29 cellular contexts compared by ENCODE assay signal in genomic region chr1:49841767-49842166, GRCh38.
"Had no signal": no experiment of that assay in that cellular context is flagged by ENCODE, and none has a peak within 500 bp of the region (broad histone marks: within the 10 kb centered on the region; RNA-seq: fewer than 3 reads in every experiment).

No MANE protein-coding gene starts in this region.

- H3K27me3 Mint-ChIP-seq: progenitor cell of endocrine pancreas; stimulated activated naive B cell treated with anti-CD40 and anti-IgM and Interleukin-4, amounts not matched to agents 10 μg/mL and 1 μg/mL and 100 μg/mL, for 72 hours; stimulated activated naive CD8-positive, alpha-beta T cell treated with anti-CD3 and anti-CD28 coated beads, Interleukin-15, Interleukin-2, amounts not matched to agents 100 ng/mL and 50 ng/mL, for 24 hours; type B pancreatic cell had no signal

- FAIRE-seq: pancreas had no signal

- DNase-seq: naive thymus-derived CD4-positive, alpha-beta T cell; natural killer cell; nucleus accumbens; psoas muscle; right cardiac atrium; right lobe of liver; stimulated activated CD4-positive, alpha-beta T cell treated with anti-CD3 and anti-CD28 coated beads, Interleukin-15, amount 100 ng/mL, for 24 hours; stimulated activated CD4-positive, alpha-beta T cell treated with anti-CD3 and anti-CD28 coated beads, Interleukin-2, amount 100 ng/mL, for 24 hours; stimulated activated CD4-positive, alpha-beta T cell treated with anti-CD3 and anti-CD28 coated beads, Interleukin-2, amount 100 ng/mL, for 48 hours; stimulated activated CD4-positive, alpha-beta T cell treated with anti-CD3 and anti-CD28 coated beads, Interleukin-4, amount 100 ng/mL, for 24 hours; stimulated activated naive B cell treated with anti-CD40 and anti-IgM and Interleukin-4, amounts not matched to agents 10 μg/mL and 1 μg/mL and 100 μg/mL, for 72 hours; stimulated activated naive CD4-positive, alpha-beta T cell treated with Interleukin-2 at 50 U/mL for 16 hours; substantia nigra; testis; tibial artery; transverse colon; upper lobe of right lung; uterus had no signal

- H3K36me3 ChIP-seq: neural progenitor cell, neutrophil, pancreas, right lobe of liver, suprapubic skin, tibial artery, transverse colon, upper lobe of right lung, uterus had no signal

- H3K4me1 Mint-ChIP-seq: naive thymus-derived CD4-positive, alpha-beta T cell; natural killer cell; nephron; neural progenitor cell; stimulated activated effector memory CD8-positive, alpha-beta T cell treated with anti-CD3 and anti-CD28 coated beads, Interleukin-12 subunit alpha, Interleukin-12 subunit beta, amount 100 ng/mL, for 72 hours; stimulated activated naive B cell treated with anti-CD40 and anti-IgM and Interleukin-4, amounts not matched to agents 10 μg/mL and 1 μg/mL and 100 μg/mL, for 72 hours had no signal

- H3K27me3 ChIP-seq: neural progenitor cell, neutrophil, pancreas, right lobe of liver, suprapubic skin, testis, tibial artery, transverse colon, upper lobe of right lung, uterus had no signal

- ATAC-seq: naive thymus-derived CD4-positive, alpha-beta T cell; pancreas; psoas muscle; right cardiac atrium; stimulated activated effector memory CD8-positive, alpha-beta T cell treated with anti-CD3 and anti-CD28 coated beads, Interleukin-12 subunit alpha, Interleukin-12 subunit beta, amount 100 ng/mL, for 72 hours; stimulated activated naive B cell treated with anti-CD40 and anti-IgM and Interleukin-4, amounts not matched to agents 10 μg/mL and 1 μg/mL and 100 μg/mL, for 72 hours had no signal

- H3K36me3 Mint-ChIP-seq: neural progenitor cell; stimulated activated effector memory CD8-positive, alpha-beta T cell treated with anti-CD3 and anti-CD28 coated beads, Interleukin-12 subunit alpha, Interleukin-12 subunit beta, amount 100 ng/mL, for 72 hours; type B pancreatic cell had no signal

- H3K4me1 ChIP-seq: neural progenitor cell, pancreas, psoas muscle, right lobe of liver, suprapubic skin, testis, tibial artery, transverse colon, upper lobe of right lung, uterus had no signal

- H3K27ac ChIP-seq: neural progenitor cell, neutrophil, pancreas, psoas muscle, right lobe of liver, skin epidermis, suprapubic skin, testis, tibial artery, transverse colon, upper lobe of right lung, uterus had no signal

- H3K4me3 Mint-ChIP-seq: naive thymus-derived CD4-positive, alpha-beta T cell; natural killer cell; nephron; neural progenitor cell; stimulated activated effector memory CD8-positive, alpha-beta T cell treated with anti-CD3 and anti-CD28 coated beads, Interleukin-12 subunit alpha, Interleukin-12 subunit beta, amount 100 ng/mL, for 72 hours; stimulated activated naive B cell treated with anti-CD40 and anti-IgM and Interleukin-4, amounts not matched to agents 10 μg/mL and 1 μg/mL and 100 μg/mL, for 72 hours; stimulated activated naive CD8-positive, alpha-beta T cell treated with anti-CD3 and anti-CD28 coated beads, Interleukin-15, Interleukin-2, amounts not matched to agents 100 ng/mL and 50 ng/mL, for 24 hours; type B pancreatic cell had no signal

- H3K27ac Mint-ChIP-seq: naive thymus-derived CD4-positive, alpha-beta T cell; natural killer cell; nephron; neural progenitor cell; progenitor cell of endocrine pancreas; stimulated activated effector memory CD8-positive, alpha-beta T cell treated with anti-CD3 and anti-CD28 coated beads, Interleukin-12 subunit alpha, Interleukin-12 subunit beta, amount 100 ng/mL, for 72 hours; stimulated activated naive B cell treated with anti-CD40 and anti-IgM and Interleukin-4, amounts not matched to agents 10 μg/mL and 1 μg/mL and 100 μg/mL, for 72 hours; stimulated activated naive CD8-positive, alpha-beta T cell treated with anti-CD3 and anti-CD28 coated beads, Interleukin-15, Interleukin-2, amounts not matched to agents 100 ng/mL and 50 ng/mL, for 24 hours; type B pancreatic cell had no signal

- H3K9me3 ChIP-seq: neutrophil, pancreas, psoas muscle, testis, uterus had no signal

- H3K4me3 ChIP-seq: neural progenitor cell, pancreas, psoas muscle, right lobe of liver, skin epidermis, smooth muscle cell, suprapubic skin, testis, tibial artery, transverse colon, upper lobe of right lung, uterus had no signal
